ENCODE assay signal across 8 cellular contexts in genomic region chr1:160342520-160342919, GRCh38. TPM values are rescaled to one million over a fixed set of nuclear protein-coding genes. Genes with fewer than 3 reads are reported as not detected.
A peak's percentile ranks its signal among the peaks of the same experiment; 100 is the strongest.
DNase-seq lines count a peak whose midpoint lies in the region; ATAC-seq and TF ChIP-seq lines count a peak whose summit lies in the region.

No MANE protein-coding gene starts in this region.

- in situ Hi-C loops in KBM-7 (cut with MboI; ENCODE audit: low pct_unique_long_range_greater_than_20kb, low sequenced_read_pairs) = no loop called here

- no peaks in the 10 kb centered on the region for H3K27me3 ChIP-seq in DND-41 (ENCODE audit: insufficient read depth, low read length, poor library complexity)
- H3K27me3 ChIP-seq in mesenchymal stem cell (ENCODE audit: control insufficient read depth in 1 of 2, insufficient read depth in 1 of 2, low read length in 2 of 2) = no peaks in the 10 kb centered on the region

- H2BK12ac ChIP-seq in mesenchymal stem cell (ENCODE audit: low read length in 2 of 2) = peak overlapping the region in 1 of 2 experiments; percentile 25

- H2BK120ac ChIP-seq in mesenchymal stem cell (ENCODE audit: low read depth, low read length) = peak overlapping the region; percentile 64

- peak overlapping the region; percentile 83 for H4K91ac ChIP-seq in mesenchymal stem cell (ENCODE audit: low read length)

- peaks cover 66% of the 10 kb centered on the region for H3K79me2 ChIP-seq in DND-41 (ENCODE audit: insufficient read depth, low read length)

- peaks cover 45% of the 10 kb centered on the region for H3K36me3 ChIP-seq in DND-41 (ENCODE audit: insufficient read depth, low read length)
- peaks cover 9 to 63% of the 10 kb centered on the region in 2 experiments for H3K36me3 ChIP-seq in mesenchymal stem cell (ENCODE audit: control insufficient read depth in 1 of 2, insufficient read depth in 2 of 2, low read depth in 1 of 2, low read length in 2 of 2)

- no peak overlapping the region for H2BK15ac ChIP-seq in mesenchymal stem cell (ENCODE audit: low read depth, poor library complexity, severe bottlenecking)

- H3K18ac ChIP-seq in mesenchymal stem cell (ENCODE audit: low read depth in 1 of 2, low read length in 2 of 2) = peak overlapping the region; percentile 95 to 98

- peaks cover 8% of the 10 kb centered on the region; the same call in 1 of the 2 replicates for H4K20me1 ChIP-seq in DND-41 (ENCODE audit: insufficient read depth, low read length)

- peak overlapping the region; percentile 81 for H4K8ac ChIP-seq in mesenchymal stem cell (ENCODE audit: low read length)

- H3K14ac ChIP-seq in mesenchymal stem cell (ENCODE audit: low read length in 2 of 2) = peak overlapping the region in 1 of 2 experiments; percentile 68

- H2AK5ac ChIP-seq in mesenchymal stem cell (ENCODE audit: low read length, severe bottlenecking) = peak overlapping the region; percentile 66

- H3K23ac ChIP-seq in mesenchymal stem cell (ENCODE audit: low read length in 2 of 2) = peak overlapping the region in 1 of 2 experiments; percentile 57

- peak overlapping the region; percentile 79 to 83 for H3K4ac ChIP-seq in mesenchymal stem cell (ENCODE audit: low read depth in 1 of 2, low read length in 2 of 2)

- TF ChIP-seq CTCF in DND-41 (IDR thresholded peaks at IDR 0.05; ENCODE audit: borderline replicate concordance, extremely low read depth, low read length, poor library complexity, severe bottlenecking) = no peak

- H2AFZ ChIP-seq in DND-41 (ENCODE audit: low read depth, low read length) (peak overlapping the region; percentile 95), mesenchymal stem cell (ENCODE audit: low read depth, low read length) (no peak overlapping the region)

- ATAC-seq in DND-41 (ENCODE audit: insufficient read depth, low read depth) (peak; percentile 5; the same call in 2 of the 3 replicates), GM18861 (IDR thresholded peaks at IDR 0.05; ENCODE audit: unreplicated experiment) (no peak), HG02588 (IDR thresholded peaks at IDR 0.05; ENCODE audit: unreplicated experiment) (no peak)

- WGBS in mesenchymal stem cell = 0% methylated on average over 6 of the region's 7 CpGs

- H3K4me1 ChIP-seq in DND-41 (ENCODE audit: insufficient read depth, low read length) = peaks cover 32% of the 10 kb centered on the region
- no peaks in the 10 kb centered on the region for H3K4me1 ChIP-seq in mesenchymal stem cell (ENCODE audit: control insufficient read depth, insufficient read depth, low read depth, low read length)

- peak overlapping the region; percentile 60 for H2BK5ac ChIP-seq in mesenchymal stem cell (ENCODE audit: low read depth, low read length, poor library complexity, severe bottlenecking)

- H3K27ac ChIP-seq in DND-41 (ENCODE audit: low read length) (peak overlapping the region; percentile 92), cingulate gyrus (ENCODE audit: low read depth, low read length) (peak overlapping the region; percentile 90), mesenchymal stem cell (ENCODE audit: low read length, poor library complexity, severe bottlenecking) (peak overlapping the region; percentile 85)

- H3K4me2 ChIP-seq in DND-41 (ENCODE audit: insufficient read depth, low read length) (peak overlapping the region; percentile 72), mesenchymal stem cell (ENCODE audit: low read length, poor library complexity, severe bottlenecking) (peak overlapping the region; percentile 74)

- no peaks in the 10 kb centered on the region for H3K9me3 ChIP-seq in DND-41 (ENCODE audit: insufficient read depth, low read length, severe bottlenecking)
- no peaks in the 10 kb centered on the region for H3K9me3 ChIP-seq in mesenchymal stem cell (ENCODE audit: control insufficient read depth, low read length)

- H3K9ac ChIP-seq in DND-41 (ENCODE audit: low read depth, low read length) (peak overlapping the region; percentile 75), mesenchymal stem cell (ENCODE audit: low read length) (peak overlapping the region; percentile 99)

- no peak for DNase-seq in DND-41
- DNase-seq in NAMALWA (ENCODE audit: low spot score) = peak; percentile 55
- DNase-seq in mesenchymal stem cell = peak; percentile 40
- DNase-seq in KBM-7 = no peak
- DNase-seq in NCI-H510A treated with DMSO at 0.1 percent for 48 hours (lab: John Stamatoyannopoulos, UW) = no peak

- peaks cover 11% of the 10 kb centered on the region for H3K79me1 ChIP-seq in mesenchymal stem cell (replicated peaks; ENCODE audit: low read length, poor library complexity, severe bottlenecking)

- H3K4me3 ChIP-seq in DND-41 (ENCODE audit: low read depth in 1 of 2, low read length in 2 of 2) (peak overlapping the region; percentile 47 to 89), mesenchymal stem cell (ENCODE audit: insufficient read depth in 1 of 2, low read depth in 1 of 2, low read length in 2 of 2) (peak overlapping the region; percentile 78 to 96)

RNA-seq across cellular contexts. Expression of gene COPA, which starts 0.5 kb away (rescaled TPM):
- 189 TPM for polyA plus RNA-seq in mesenchymal stem cell (2013, experiment 1 of 2)
- polyA plus RNA-seq in mesenchymal stem cell (2013, experiment 2 of 2) = 186 TPM

RNA-seq across cellular contexts. Expression of gene NCSTN, which starts 0.7 kb away (rescaled TPM):
- polyA plus RNA-seq in mesenchymal stem cell (2013, experiment 1 of 2) = 193 TPM
- 190 TPM for polyA plus RNA-seq in mesenchymal stem cell (2013, experiment 2 of 2)

RNA-seq across cellular contexts. Expression of gene NHLH1, which starts 24.4 kb away (rescaled TPM):
- polyA plus RNA-seq in mesenchymal stem cell (2013, experiment 1 of 2) = 0.23 TPM
- 0.16 TPM for polyA plus RNA-seq in mesenchymal stem cell (2013, experiment 2 of 2)

RNA-seq across cellular contexts. Expression of gene PEX19, which starts 57.6 kb away (rescaled TPM):
- polyA plus RNA-seq in mesenchymal stem cell (2013, experiment 1 of 2) = 25.8 TPM
- 26.9 TPM for polyA plus RNA-seq in mesenchymal stem cell (2013, experiment 2 of 2)

RNA-seq across cellular contexts. Expression of gene VANGL2, which starts 57.8 kb away (rescaled TPM):
- 9.6 TPM for polyA plus RNA-seq in mesenchymal stem cell (2013, experiment 1 of 2)
- 8.8 TPM for polyA plus RNA-seq in mesenchymal stem cell (2013, experiment 2 of 2)

Comparison
In these comparisons a context has a peak if more than half of its experiments do, and no peak if none do; other contexts are left out.
1. DNase-seq: peak in NAMALWA (single experiment) and mesenchymal stem cell (single experiment); none in DND-41 (single experiment), KBM-7 (single experiment) and NCI-H510A treated with DMSO at 0.1 percent for 48 hours (single experiment).
2. Peak in every context shown above with its lines, with median percentiles within 50 percentile points of each other: H3K27ac ChIP-seq.